ENCODE assay signal across 22 cellular contexts in genomic region chr13:39052944-39053343, GRCh38.
"Had no signal": no experiment of that assay in that cellular context is flagged by ENCODE, and none has a peak within 500 bp of the region (broad histone marks: within the 10 kb centered on the region; RNA-seq: fewer than 3 reads in every experiment).

No MANE protein-coding gene starts in this region.

- H3K4me3 ChIP-seq: gastroesophageal sphincter, mucosa of descending colon, right lobe of liver, skin epidermis, suprapubic skin, transverse colon had no signal

- ATAC-seq: activated naive CD8-positive, alpha-beta T cell treated with anti-CD3 and anti-CD28 coated beads, Interleukin-2, amount 50 U/mL, for 24 hours; activated T-cell treated with anti-CD3 and anti-CD28 coated beads, Interleukin-2, amount 50 U/mL, for 72 hours; gastroesophageal sphincter; left colon; mucosa of descending colon; right lobe of liver; stimulated activated effector memory CD8-positive, alpha-beta T cell treated with anti-CD3 and anti-CD28 coated beads, Interleukin-12 subunit alpha, Interleukin-12 subunit beta, amount 100 ng/mL, for 72 hours; stimulated activated naive CD8-positive, alpha-beta T cell treated with anti-CD3 and anti-CD28 coated beads, Interleukin-15, amount 100 ng/mL, for 72 hours had no signal

- DNase-seq: activated effector memory CD4-positive, alpha-beta T cell treated with Interleukin-2 at 50 U/mL for 16 hours; activated naive CD4-positive, alpha-beta T cell treated with anti-CD3 and anti-CD28 coated beads, Interleukin-2, amount 10 ng/mL, durations not matched to agents 7 days and 5 days; activated naive CD8-positive, alpha-beta T cell treated with anti-CD3 and anti-CD28 coated beads, Interleukin-2, amount 50 U/mL, for 24 hours; activated T-cell treated with anti-CD3 and anti-CD28 coated beads, Interleukin-2, amount 50 U/mL, for 72 hours; cortex of kidney; left colon; mesenchymal stem cell; mucosa of descending colon; nephron progenitor cell; right lobe of liver; stimulated activated CD4-positive, alpha-beta T cell treated with anti-CD3 and anti-CD28 coated beads, Interleukin-2, amount 100 ng/mL, for 24 hours; stimulated activated naive CD8-positive, alpha-beta T cell treated with anti-CD3 and anti-CD28 coated beads, Interleukin-15, amount 100 ng/mL, for 72 hours; T-helper 9 cell; transverse colon had no signal

- H3K27me3 ChIP-seq: gastroesophageal sphincter, right lobe of liver, suprapubic skin, transverse colon had no signal

- FAIRE-seq: islet of Langerhans, urothelium cell line had no signal

- H3K27ac ChIP-seq: epithelial cell of prostate, gastroesophageal sphincter, parathyroid adenoma, right lobe of liver, skin epidermis, suprapubic skin, transverse colon had no signal
